Comparison of ENCODE assay signal across 17 cellular contexts in the genomic region with DNA sequence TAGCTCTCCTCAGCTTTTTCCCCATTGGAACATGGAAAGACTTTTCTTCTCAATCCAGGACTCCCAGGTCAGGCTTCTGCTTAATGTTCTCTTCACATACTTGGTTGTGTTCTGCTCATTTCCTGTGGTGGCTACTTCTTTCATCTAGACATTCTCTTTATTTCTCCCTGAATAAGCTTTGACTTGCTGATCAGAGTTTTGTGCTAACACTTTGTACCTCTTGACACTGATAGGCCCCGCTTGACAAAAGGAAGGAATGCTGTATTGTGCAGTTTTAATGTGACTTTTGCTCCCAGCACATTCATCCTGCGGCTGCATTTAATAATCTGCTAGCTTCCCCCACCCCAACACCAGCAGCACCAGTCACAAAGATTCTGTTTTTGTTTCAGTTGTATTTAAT.
DNase-seq lines count a peak whose midpoint lies in the region; ATAC-seq and TF ChIP-seq lines count a peak whose summit lies in the region.
"Had no signal": no experiment of that assay in that cellular context is flagged by ENCODE, and none has a peak within 500 bp of the region (broad histone marks: within the 10 kb centered on the region; RNA-seq: fewer than 3 reads in every experiment).

No MANE protein-coding gene starts in this region.

- H3K27me3 ChIP-seq in HUES48 (ENCODE audit: control insufficient read depth, insufficient read depth, low read length) = no peaks in the 10 kb centered on the region
- no peaks in the 10 kb centered on the region for H3K27me3 ChIP-seq in endodermal cell (ENCODE audit: control insufficient read depth, insufficient read depth, low read length, poor library complexity, severe bottlenecking)
- H3K27me3 ChIP-seq: BE2C had no signal

- 95% methylated on average over 2 of the region's 2 CpGs; no CpG with 5 or more reads in 1 of the 2 experiments for WGBS in endodermal cell (ENCODE audit: insufficient coverage in 1 of 2, insufficient read length in 1 of 2), 2 experiments

- TF ChIP-seq CTCF in endodermal cell (conservative IDR thresholded peaks at IDR 0.05) (no peak), neural crest cell (conservative IDR thresholded peaks at IDR 0.05) (no peak)

- no peak for DNase-seq in endodermal cell
- no peak for DNase-seq in neural crest cell (ENCODE audit: low read depth, low spot score)
- DNase-seq in stimulated activated CD4-positive, alpha-beta T cell treated with anti-CD3 and anti-CD28 coated beads, Interleukin-4, amount 100 ng/mL, for 4 hours = no peak
- no peak for DNase-seq in inferior parietal cortex (ENCODE audit: extremely low spot score)
- DNase-seq: BE2C; CD4-positive, alpha-beta memory T cell; GF-D8; HCEC 1CT; HFFc6; KG1 had no signal

- H3K4me1 Mint-ChIP-seq in endodermal cell (no peaks in the 10 kb centered on the region), neural crest cell (peaks cover 11% of the 10 kb centered on the region)
- H3K4me1 Mint-ChIP-seq: CD4-positive, alpha-beta memory T cell; IgD-negative memory B cell had no signal

- H3K4me3 Mint-ChIP-seq in endodermal cell (no peak overlapping the region), neural crest cell (peak overlapping the region; percentile 17)
- H3K4me3 Mint-ChIP-seq: CD4-positive, alpha-beta memory T cell; HFFc6; IgD-negative memory B cell had no signal

- H3K27ac ChIP-seq in HUES48 (ENCODE audit: low read depth, low read length) (no peak overlapping the region), endodermal cell (ENCODE audit: low read depth, low read length) (peak overlapping the region; percentile 81)
- H3K27ac ChIP-seq: A549, C4-2B, HL-60 had no signal

- no peak overlapping the region for H3K9ac ChIP-seq in HUES48 (ENCODE audit: low read depth, low read length)
- H3K9ac ChIP-seq in endodermal cell (ENCODE audit: extremely low read depth, low read length, poor library complexity, severe bottlenecking) = no peak overlapping the region

- peaks cover 7% of the 10 kb centered on the region for H3K36me3 Mint-ChIP-seq in endodermal cell (ENCODE audit: low read depth)
- no peaks in the 10 kb centered on the region for H3K36me3 Mint-ChIP-seq in neural crest cell (ENCODE audit: low read depth)
- H3K36me3 Mint-ChIP-seq: CD4-positive, alpha-beta memory T cell; IgD-negative memory B cell had no signal

- no peaks in the 10 kb centered on the region for H3K9me3 ChIP-seq in HUES48 (ENCODE audit: control insufficient read depth, insufficient read depth, low read length)
- H3K9me3 ChIP-seq in endodermal cell (ENCODE audit: control insufficient read depth, low read length) = no peaks in the 10 kb centered on the region
- H3K9me3 ChIP-seq: A549, BE2C had no signal

- H3K36me3 ChIP-seq in HUES48 (ENCODE audit: control insufficient read depth, insufficient read depth, low read length) (peaks cover 40% of the 10 kb centered on the region), endodermal cell (ENCODE audit: control insufficient read depth, insufficient read depth, low read length) (peaks cover 4% of the 10 kb centered on the region)

- H3K4me1 ChIP-seq in HUES48 (ENCODE audit: control insufficient read depth, insufficient read depth, low read length) = peaks cover 13% of the 10 kb centered on the region
- H3K4me1 ChIP-seq in endodermal cell (ENCODE audit: control insufficient read depth, insufficient read depth, low read length) = no peaks in the 10 kb centered on the region
- H3K4me1 ChIP-seq: A549 had no signal

- H3K4me3 ChIP-seq in HUES48 (ENCODE audit: low read depth, low read length) (peak overlapping the region; percentile 9; the same call in 1 of the 2 replicates), endodermal cell (ENCODE audit: low read length) (no peak overlapping the region)
- H3K4me3 ChIP-seq: A549 had no signal

- H3K27ac Mint-ChIP-seq in endodermal cell (no peak overlapping the region), neural crest cell (ENCODE audit: unreplicated experiment) (peak overlapping the region; percentile 0)
- H3K27ac Mint-ChIP-seq: CD4-positive, alpha-beta memory T cell; HFFc6; IgD-negative memory B cell had no signal

- H3K27me3 Mint-ChIP-seq in endodermal cell (ENCODE audit: insufficient read depth) (no peaks in the 10 kb centered on the region), neural crest cell (ENCODE audit: low read depth) (no peaks in the 10 kb centered on the region)
- H3K27me3 Mint-ChIP-seq: CD4-positive, alpha-beta memory T cell; IgD-negative memory B cell had no signal

- ATAC-seq in GM18873 (IDR thresholded peaks at IDR 0.05; ENCODE audit: low FRiP score, unreplicated experiment) (no peak), HG03439 (IDR thresholded peaks at IDR 0.05; ENCODE audit: unreplicated experiment) (no peak)
- ATAC-seq: A549 had no signal

- H3K9me3 Mint-ChIP-seq in endodermal cell (no peaks in the 10 kb centered on the region), neural crest cell (no peaks in the 10 kb centered on the region)
- H3K9me3 Mint-ChIP-seq: CD4-positive, alpha-beta memory T cell; HFFc6; IgD-negative memory B cell had no signal
